35 cellular contexts compared by ENCODE assay signal in the genomic region with DNA sequence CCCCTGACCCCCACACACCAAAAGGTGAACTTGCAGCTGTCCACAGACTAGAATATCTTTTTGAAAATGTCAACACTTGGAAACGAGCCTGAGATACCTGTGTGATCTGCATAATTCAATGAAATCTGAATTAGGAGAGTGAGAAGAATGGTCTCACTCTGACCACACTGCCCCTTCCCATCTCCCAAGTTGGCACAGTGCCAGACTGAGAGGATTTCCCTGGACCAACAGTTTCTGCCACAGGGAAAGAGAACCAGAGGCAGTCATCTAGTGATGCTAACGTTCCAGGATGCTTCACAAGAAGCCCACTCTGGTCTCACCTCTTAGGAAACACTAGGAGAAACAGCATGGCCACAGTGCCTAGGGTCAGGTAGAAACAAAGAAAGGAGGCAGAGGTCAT.
"Had no signal": no experiment of that assay in that cellular context is flagged by ENCODE, and none has a peak within 500 bp of the region (broad histone marks: within the 10 kb centered on the region; RNA-seq: fewer than 3 reads in every experiment).

No MANE protein-coding gene starts in this region.

- H3K27me3 ChIP-seq: MG63 had no signal

- H3K9me3 ChIP-seq: MG63 had no signal

- DNase-seq: Karpas-422, Kasumi-1, MG63, MM.1S, MV-4-11, NCI-H1048, NCI-H1092, NCI-H1092 treated with DMSO at 0.1 percent for 48 hours, NCI-H1105, NCI-H1105 treated with DMSO at 0.1 percent for 48 hours, NCI-H1417, NCI-H1417 treated with DMSO at 0.1 percent for 48 hours, NCI-H1436, NCI-H1436 treated with DMSO at 0.1 percent for 48 hours, NCI-H146, NCI-H1694, NCI-H1694 treated with DMSO at 0.1 percent for 48 hours, NCI-H187, NCI-H187 treated with DMSO at 0.1 percent for 48 hours, NCI-H1930, NCI-H2029, NCI-H2029 treated with DMSO at 0.1 percent for 48 hours, NCI-H2081, NCI-H2081 treated with DMSO at 0.1 percent for 48 hours, NCI-H2107, NCI-H2171, NCI-H2171 treated with DMSO at 0.1 percent for 48 hours, NCI-H2227 treated with DMSO at 0.1 percent for 48 hours, NCI-H226, NCI-H345, NCI-H446, NCI-H446 treated with DMSO at 0.1 percent for 48 hours, NCI-H510A, NCI-H510A treated with DMSO at 0.1 percent for 48 hours, NCI-H524 had no signal

- H3K36me3 ChIP-seq: MG63 had no signal

- H3K4me3 ChIP-seq: MG63 had no signal
